ENCODE assay signal across 21 cellular contexts in the genomic region with DNA sequence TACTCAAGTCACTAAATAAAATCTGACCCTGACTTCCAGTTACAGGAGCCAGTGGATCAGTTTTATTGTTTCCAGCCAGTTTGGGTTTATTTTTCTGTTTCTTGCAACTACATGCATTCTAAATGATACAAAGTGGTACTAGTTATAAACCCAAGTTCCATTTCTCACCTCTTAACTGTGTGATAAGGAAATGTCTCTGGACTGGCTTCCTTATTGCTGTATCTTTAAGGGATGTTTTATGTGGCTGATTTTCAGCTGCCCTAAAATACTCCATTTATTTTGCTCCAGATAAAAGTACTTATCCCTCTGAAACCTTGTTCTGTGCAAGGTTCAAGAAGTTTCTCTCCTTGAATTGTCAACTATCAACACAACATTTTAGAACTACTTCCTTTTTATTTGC.
"Had no signal": no experiment of that assay in that cellular context is flagged by ENCODE, and none has a peak within 500 bp of the region (broad histone marks: within the 10 kb centered on the region; RNA-seq: fewer than 3 reads in every experiment).

No MANE protein-coding gene starts in this region.

- H3K9me3 ChIP-seq: SJCRH30 had no signal

- DNase-seq: IMR-90, Karpas-422, KG1, MM.1S, NCI-H1092 treated with DMSO at 0.1 percent for 48 hours, NCI-H1436, NCI-H187, NCI-H2029, NCI-H2081 treated with DMSO at 0.1 percent for 48 hours, NCI-H2171, NCI-H226, NCI-H446, NCI-H510A, NCI-H524 treated with DMSO at 0.1 percent for 48 hours, NCI-H69, NCI-H774, RPMI8226, SHP77, SJCRH30 had no signal

- ATAC-seq: HepG2, SK-N-SH treated with all-trans-retinoic acid at 6 μM for 48 hours had no signal

- H3K27me3 ChIP-seq: SJCRH30 had no signal

- H3K36me3 ChIP-seq: SJCRH30 had no signal

- H3K27ac ChIP-seq: SJCRH30 had no signal

- H3K4me3 ChIP-seq: SJCRH30 had no signal
